Comparison of ENCODE assay signal across 1 cellular context in genomic region chr3:53224026-53224425, GRCh38.
TF ChIP-seq lines count a peak whose summit lies in the region.

No MANE protein-coding gene starts in this region.

TF ChIP-seq in IMR-90, 13 proteins besides CTCF, POLR2A, EP300 and RAD21:
- TF ChIP-seq CHD1 (IDR thresholded peaks at IDR 0.05; ENCODE audit: low read depth, low read length) (no peak), FOS (IDR thresholded peaks at IDR 0.05; ENCODE audit: low read depth, low read length) (no peak), RCOR1 (IDR thresholded peaks at IDR 0.05; ENCODE audit: insufficient replicate concordance, low read length) (no peak), MAFK (IDR thresholded peaks at IDR 0.05; ENCODE audit: low read depth, low read length) (no peak), MAZ (IDR thresholded peaks at IDR 0.05; ENCODE audit: borderline replicate concordance, low read depth, low read length) (no peak), RFX5 (IDR thresholded peaks at IDR 0.05; ENCODE audit: low read depth, low read length) (no peak), SMC3 (IDR thresholded peaks at IDR 0.05; ENCODE audit: low read depth, low read length) (no peak), NFE2L2 (IDR thresholded peaks at IDR 0.05; ENCODE audit: low read depth, low read length) (no peak)
